32 cellular contexts compared by ENCODE assay signal in the genomic region with DNA sequence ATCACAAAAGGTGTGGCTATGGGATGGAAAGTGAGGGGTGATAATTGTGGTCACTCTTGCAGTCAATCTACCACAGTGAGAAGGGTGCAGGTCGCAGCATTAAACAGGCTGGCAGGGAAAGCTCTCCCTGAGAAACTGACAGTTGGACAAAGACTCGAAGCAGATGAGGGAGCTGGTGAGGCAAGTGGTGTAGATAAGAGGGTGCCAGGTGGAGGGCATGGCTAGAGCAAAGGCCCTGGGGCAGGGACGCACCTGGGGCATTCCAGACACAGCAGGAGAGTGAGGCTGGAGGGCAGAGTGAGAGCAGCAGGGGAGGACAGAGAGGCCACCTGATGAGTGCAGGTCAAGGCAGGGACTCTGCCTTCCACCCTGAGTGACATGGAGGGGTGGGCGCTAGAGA.
"Had no signal": no experiment of that assay in that cellular context is flagged by ENCODE, and none has a peak within 500 bp of the region (broad histone marks: within the 10 kb centered on the region; RNA-seq: fewer than 3 reads in every experiment).

No MANE protein-coding gene starts in this region.

- H3K4me3 ChIP-seq: adrenal gland, body of pancreas, breast epithelium had no signal

- H3K9me3 ChIP-seq: adrenal gland, body of pancreas, breast epithelium had no signal

- H3K27ac ChIP-seq: adrenal gland, body of pancreas, brain microvascular endothelial cell, breast epithelium, VCaP had no signal

- H3K27me3 ChIP-seq: adrenal gland, body of pancreas, brain microvascular endothelial cell, breast epithelium had no signal

- ATAC-seq: activated CD8-positive, alpha-beta T cell treated with anti-CD3 and anti-CD28 coated beads for 36 hours; activated naive CD4-positive, alpha-beta T cell treated with anti-CD3 and anti-CD28 coated beads, Interleukin-2, amount 50 U/mL, for 72 hours; activated T-cell treated with anti-CD3 and anti-CD28 coated beads, Interleukin-2, amount 50 U/mL, for 4 hours; activated T-cell treated with anti-CD3 and anti-CD28 coated beads, Interleukin-2, amount 50 U/mL, for 72 hours; activated T-helper 17 cell treated with anti-CD3 and anti-CD28 coated beads, Interleukin-2, amount 50 U/mL, for 72 hours; body of pancreas had no signal

- H3K4me1 ChIP-seq: adrenal gland, body of pancreas, breast epithelium had no signal

- H3K36me3 ChIP-seq: adrenal gland, brain microvascular endothelial cell, breast epithelium had no signal

- DNase-seq: activated B cell treated with CpG ODN at 0.5 μM for 24 hours; activated CD4-positive, alpha-beta memory T cell treated with anti-CD3 and anti-CD28 coated beads for 36 hours; activated CD4-positive, alpha-beta T cell treated with anti-CD3 and anti-CD28 coated beads for 4 hours; activated CD4-positive, alpha-beta T cell treated with anti-CD3 and anti-CD28 coated beads, Interleukin-2, amount 10 ng/mL, durations not matched to agents 24 days and 14 days; activated CD4-positive, alpha-beta T cell treated with anti-CD3 and anti-CD28 coated beads, Interleukin-2, amount 50 U/mL, for 1 hour; activated CD4-positive, alpha-beta T cell treated with anti-CD3 and anti-CD28 coated beads, Interleukin-2, amount 50 U/mL, for 4 hours; activated CD4-positive, CD25-positive, alpha-beta regulatory T cell treated with anti-CD3 and anti-CD28 coated beads, Interleukin-2, amount 50 U/mL, for 72 hours; activated CD8-positive, alpha-beta memory T cell treated with anti-CD3 and anti-CD28 coated beads, Interleukin-2, amount 50 U/mL, for 4 hours; activated CD8-positive, alpha-beta T cell treated with anti-CD3 and anti-CD28 coated beads for 36 hours; activated effector memory CD4-positive, alpha-beta T cell treated with anti-CD3 and anti-CD28 coated beads, Interleukin-2, amount 50 U/mL, for 16 hours; activated gamma-delta T cell treated with Interleukin-2 at 50 U/mL for 16 hours; activated naive CD4-positive, alpha-beta T cell; activated naive CD4-positive, alpha-beta T cell treated with anti-CD3 and anti-CD28 coated beads for 36 hours; activated naive CD4-positive, alpha-beta T cell treated with anti-CD3 and anti-CD28 coated beads, Interleukin-2, amount 50 U/mL, for 16 hours; activated naive CD8-positive, alpha-beta T cell treated with anti-CD3 and anti-CD28 coated beads for 36 hours; activated T-cell treated with anti-CD3 and anti-CD28 coated beads for 4 hours; activated T-cell treated with anti-CD3 and anti-CD28 coated beads, Interleukin-2, amount 50 U/mL, for 1 hour; activated T-cell treated with anti-CD3 and anti-CD28 coated beads, Interleukin-2, amount 50 U/mL, for 4 hours; activated T-cell treated with anti-CD3 and anti-CD28 coated beads, Interleukin-2, amount 50 U/mL, for 72 hours; adrenal gland; amniotic stem cell; aorta; body of pancreas; brain microvascular endothelial cell; central memory CD4-positive, alpha-beta T cell; T-helper 1 cell; T-helper 2 cell; T-helper 9 cell had no signal
